Comparison of ENCODE assay signal across 15 cellular contexts in genomic region chr9:87080512-87081225, GRCh38.
DNase-seq lines count a peak whose midpoint lies in the region; ATAC-seq and TF ChIP-seq lines count a peak whose summit lies in the region.
"Had no signal": no experiment of that assay in that cellular context is flagged by ENCODE, and none has a peak within 500 bp of the region (broad histone marks: within the 10 kb centered on the region; RNA-seq: fewer than 3 reads in every experiment).

No MANE protein-coding gene starts in this region.

- no peak overlapping the region for H3K27ac ChIP-seq in HCT116 (ENCODE audit: low read depth, low read length)
- H3K27ac ChIP-seq: dorsolateral prefrontal cortex, parathyroid adenoma, Peyer's patch had no signal

- peaks cover 13% of the 10 kb centered on the region for H3K9me3 Mint-ChIP-seq in progenitor cell of endocrine pancreas (ENCODE audit: low read depth)
- peaks cover 11% of the 10 kb centered on the region for H3K9me3 Mint-ChIP-seq in activated naive CD8-positive, alpha-beta T cell treated with anti-CD3 and anti-CD28 coated beads, Interleukin-2, amount 50 U/mL, for 24 hours
- peaks cover 5% of the 10 kb centered on the region for H3K9me3 Mint-ChIP-seq in stimulated activated effector memory CD8-positive, alpha-beta T cell treated with anti-CD3 and anti-CD28 coated beads, Interleukin-12 subunit alpha, Interleukin-12 subunit beta, amount 100 ng/mL, for 72 hours

- DNase-seq in HCT116 (ENCODE audit: low read depth, low spot score) (no peak), RPMI8226 (peak; percentile 22), fibroblast of villous mesenchyme (ENCODE audit: low read depth) (peak; percentile 90), progenitor cell of endocrine pancreas (ENCODE audit: low spot score, unreplicated experiment) (no peak), KBM-7 (no peak), OCI-M2 (lab: John Stamatoyannopoulos, UW; ENCODE audit: unreplicated experiment) (no peak)
- no peak for DNase-seq in activated naive CD8-positive, alpha-beta T cell treated with anti-CD3 and anti-CD28 coated beads, Interleukin-2, amount 50 U/mL, for 24 hours
- DNase-seq in stimulated activated effector memory CD8-positive, alpha-beta T cell treated with anti-CD3 and anti-CD28 coated beads, Interleukin-12 subunit alpha, Interleukin-12 subunit beta, amount 100 ng/mL, for 72 hours (ENCODE audit: low spot score in 2 of 2), result no peak
- DNase-seq: activated effector memory CD4-positive, alpha-beta T cell treated with anti-CD3 and anti-CD28 coated beads, Interleukin-2, amount 50 U/mL, for 16 hours; DMS53; dorsolateral prefrontal cortex; NCI-H1092 treated with DMSO at 0.1 percent for 48 hours; Peyer's patch had no signal

- BruUV-seq in HCT116 (replicated peaks; lab: Mats Ljungman, UMichigan), result no TSS peak

- CTCF ChIA-PET in HCT116 (lab: Charles Lee), result no interaction called here

- H3K27me3 Mint-ChIP-seq in progenitor cell of endocrine pancreas, result no peaks in the 10 kb centered on the region
- H3K27me3 Mint-ChIP-seq in activated naive CD8-positive, alpha-beta T cell treated with anti-CD3 and anti-CD28 coated beads, Interleukin-2, amount 50 U/mL, for 24 hours, result no peaks in the 10 kb centered on the region

- H3K9me3 ChIP-seq in HCT116 (ENCODE audit: control insufficient read depth in 1 of 2, insufficient read depth in 1 of 2, low read depth in 1 of 2, low read length in 2 of 2), result no peaks in the 10 kb centered on the region
- H3K9me3 ChIP-seq: Peyer's patch had no signal

- no peaks in the 10 kb centered on the region for H3K36me3 Mint-ChIP-seq in progenitor cell of endocrine pancreas (ENCODE audit: insufficient read depth)
- H3K36me3 Mint-ChIP-seq in activated naive CD8-positive, alpha-beta T cell treated with anti-CD3 and anti-CD28 coated beads, Interleukin-2, amount 50 U/mL, for 24 hours (ENCODE audit: low read depth), result no peaks in the 10 kb centered on the region
- H3K36me3 Mint-ChIP-seq in stimulated activated effector memory CD8-positive, alpha-beta T cell treated with anti-CD3 and anti-CD28 coated beads, Interleukin-12 subunit alpha, Interleukin-12 subunit beta, amount 100 ng/mL, for 72 hours, result no peaks in the 10 kb centered on the region

- TF ChIP-seq POLR2A in HCT116 (IDR thresholded peaks at IDR 0.05; ENCODE audit: borderline replicate concordance, extremely low read depth, insufficient read depth, insufficient read length), result no peak

- H3K4me1 Mint-ChIP-seq in progenitor cell of endocrine pancreas (ENCODE audit: low read depth), result no peaks in the 10 kb centered on the region
- no peaks in the 10 kb centered on the region for H3K4me1 Mint-ChIP-seq in activated naive CD8-positive, alpha-beta T cell treated with anti-CD3 and anti-CD28 coated beads, Interleukin-2, amount 50 U/mL, for 24 hours
- H3K4me1 Mint-ChIP-seq in stimulated activated effector memory CD8-positive, alpha-beta T cell treated with anti-CD3 and anti-CD28 coated beads, Interleukin-12 subunit alpha, Interleukin-12 subunit beta, amount 100 ng/mL, for 72 hours, result no peaks in the 10 kb centered on the region

- no peak overlapping the region for H3K9ac ChIP-seq in HCT116 (ENCODE audit: low read length)
- H3K9ac ChIP-seq: parathyroid adenoma had no signal

- intact Hi-C loops in HCT116 (cut with micrococcal nuclease), result no loop called here

- H3K4me2 ChIP-seq in HCT116 (ENCODE audit: low read length), result no peak overlapping the region

- no peak overlapping the region for H3K4me3 Mint-ChIP-seq in progenitor cell of endocrine pancreas (ENCODE audit: low read depth)
- H3K4me3 Mint-ChIP-seq in activated naive CD8-positive, alpha-beta T cell treated with anti-CD3 and anti-CD28 coated beads, Interleukin-2, amount 50 U/mL, for 24 hours, result no peak overlapping the region
- no peak overlapping the region for H3K4me3 Mint-ChIP-seq in stimulated activated effector memory CD8-positive, alpha-beta T cell treated with anti-CD3 and anti-CD28 coated beads, Interleukin-12 subunit alpha, Interleukin-12 subunit beta, amount 100 ng/mL, for 72 hours

- H2AFZ ChIP-seq in HCT116 (ENCODE audit: low read depth, low read length, poor library complexity, severe bottlenecking), result no peak overlapping the region
- H2AFZ ChIP-seq: parathyroid adenoma had no signal

- H3K9me2 ChIP-seq in HCT116 (ENCODE audit: insufficient read depth), result no peaks in the 10 kb centered on the region

- H3K36me3 ChIP-seq in HCT116 (ENCODE audit: control insufficient read depth in 1 of 2, insufficient read depth in 2 of 2, low read length in 2 of 2), result no peaks in the 10 kb centered on the region
- H3K36me3 ChIP-seq: Peyer's patch had no signal

- no peak overlapping the region for H3K27ac Mint-ChIP-seq in progenitor cell of endocrine pancreas
- no peak overlapping the region for H3K27ac Mint-ChIP-seq in activated naive CD8-positive, alpha-beta T cell treated with anti-CD3 and anti-CD28 coated beads, Interleukin-2, amount 50 U/mL, for 24 hours
- no peak overlapping the region for H3K27ac Mint-ChIP-seq in stimulated activated effector memory CD8-positive, alpha-beta T cell treated with anti-CD3 and anti-CD28 coated beads, Interleukin-12 subunit alpha, Interleukin-12 subunit beta, amount 100 ng/mL, for 72 hours

- no peak overlapping the region for H3K4me3 ChIP-seq in HCT116 (replicated peaks in 1 of 2; ENCODE audit: low read depth in 1 of 2, low read length in 2 of 2)
- H3K4me3 ChIP-seq in fibroblast of villous mesenchyme (ENCODE audit: low read depth, low read length), result no peak overlapping the region
- H3K4me3 ChIP-seq: dorsolateral prefrontal cortex, Peyer's patch had no signal

- H3K4me1 ChIP-seq in HCT116 (ENCODE audit: control insufficient read depth in 1 of 2, insufficient read depth in 2 of 2, low read length in 2 of 2), result no peaks in the 10 kb centered on the region
- H3K4me1 ChIP-seq: parathyroid adenoma, Peyer's patch had no signal

- TF ChIP-seq CTCF in HCT116 (IDR thresholded peaks at IDR 0.05 in 2 of 3, conservative IDR thresholded peaks at IDR 0.05 in 1 of 3; ENCODE audit: borderline replicate concordance in 1 of 3, insufficient read depth in 1 of 3, low read depth in 2 of 3, low read length in 2 of 3) (peak; percentile 7 to 50 (median 38); a peak in 4 of 6 replicates), fibroblast of villous mesenchyme (IDR thresholded peaks at IDR 0.05; ENCODE audit: insufficient read depth, low read depth, low read length) (no peak), progenitor cell of endocrine pancreas (IDR thresholded peaks at IDR 0.05; ENCODE audit: unreplicated experiment) (peak; percentile 24)

- in situ Hi-C loops in KBM-7 (cut with MboI; ENCODE audit: low pct_unique_long_range_greater_than_20kb, low sequenced_read_pairs), result no loop called here

- POLR2A ChIA-PET in HCT116 (lab: Charles Lee), result interaction anchor here (0.9 kb wide), 1 partner anchor 62 kb away, joined by 3 read pairs; no protein-coding TSS in a partner anchor

- no peaks in the 10 kb centered on the region for H3K79me2 ChIP-seq in HCT116 (ENCODE audit: insufficient read depth, low read length)
- H3K79me2 ChIP-seq: parathyroid adenoma had no signal

- H3K27me3 ChIP-seq in HCT116 (ENCODE audit: insufficient read depth, low read length), result no peaks in the 10 kb centered on the region
- H3K27me3 ChIP-seq: dorsolateral prefrontal cortex, Peyer's patch had no signal

- ATAC-seq in HCT116, result peak; percentile 65; the same call in 1 of the 2 replicates
- ATAC-seq in activated naive CD8-positive, alpha-beta T cell treated with anti-CD3 and anti-CD28 coated beads, Interleukin-2, amount 50 U/mL, for 24 hours, result no peak
- ATAC-seq in stimulated activated effector memory CD8-positive, alpha-beta T cell treated with anti-CD3 and anti-CD28 coated beads, Interleukin-12 subunit alpha, Interleukin-12 subunit beta, amount 100 ng/mL, for 72 hours, result no peak
- ATAC-seq: activated CD4-positive, CD25-positive, alpha-beta regulatory T cell treated with anti-CD3 and anti-CD28 coated beads, Interleukin-2, amount 50 U/mL, for 24 hours had no signal

- no peaks in the 10 kb centered on the region for H4K20me1 ChIP-seq in HCT116 (ENCODE audit: insufficient read depth)

- RAD21 ChIA-PET in HCT116 (lab: Charles Lee; ENCODE audit: low non-redundant PET in 1 of 2, low total read pairs in 2 of 2, uncharacterized antibody in 2 of 2, unreplicated experiment in 2 of 2), result no interaction called here

- peak; percentile 29 for TF ChIP-seq RAD21 in HCT116 (IDR thresholded peaks at IDR 0.05; ENCODE audit: low read depth)

TF ChIP-seq in HCT116, 20 proteins besides CTCF, POLR2A, EP300 and RAD21 (continues in another document):
- TF ChIP-seq MAX (IDR thresholded peaks at IDR 0.05), result no peak
- TF ChIP-seq CEBPB (IDR thresholded peaks at IDR 0.05; ENCODE audit: low read depth), result no peak
- TF ChIP-seq REST (IDR thresholded peaks at IDR 0.05; ENCODE audit: low read depth), result no peak
- no peak for TF ChIP-seq EZH2phosphoT487 (IDR thresholded peaks at IDR 0.05; ENCODE audit: borderline replicate concordance)
- no peak for TF ChIP-seq SP1 (IDR thresholded peaks at IDR 0.05; ENCODE audit: low read depth)
- no peak for TF ChIP-seq JUND (IDR thresholded peaks at IDR 0.05)
- no peak for TF ChIP-seq SIN3A (IDR thresholded peaks at IDR 0.05; ENCODE audit: low read depth)

Comparison
In these comparisons a context has a peak if more than half of its experiments do, and no peak if none do; other contexts are left out.
1. DNase-seq: peak in RPMI8226 (single experiment) and fibroblast of villous mesenchyme (single experiment); none in HCT116 (single experiment), progenitor cell of endocrine pancreas (single experiment), activated naive CD8-positive, alpha-beta T cell treated with anti-CD3 and anti-CD28 coated beads, Interleukin-2, amount 50 U/mL, for 24 hours (single experiment), KBM-7 (single experiment), OCI-M2 (single experiment) and stimulated activated effector memory CD8-positive, alpha-beta T cell treated with anti-CD3 and anti-CD28 coated beads, Interleukin-12 subunit alpha, Interleukin-12 subunit beta, amount 100 ng/mL, for 72 hours (0 of 2).